In genomic region chrX:77502951-77503525, GRCh38 we compare ENCODE assay signal across 2 cellular contexts.
TF ChIP-seq lines count a peak whose summit lies in the region.

No MANE protein-coding gene starts in this region.

TF ChIP-seq in SK-N-SH treated with all-trans-retinoic acid at 6 μM for 48 hours, 23 proteins besides CTCF, POLR2A, EP300 and RAD21 (continued from another document):
- TF ChIP-seq POU6F1 (CRISPR knock-in tag; IDR thresholded peaks at IDR 0.05; ENCODE audit: borderline replicate concordance, low read depth) (no peak), PPARA (CRISPR knock-in tag; IDR thresholded peaks at IDR 0.05; ENCODE audit: borderline replicate concordance) (no peak), ZFP30 (CRISPR knock-in tag; IDR thresholded peaks at IDR 0.05) (no peak), CREB5 (CRISPR knock-in tag; IDR thresholded peaks at IDR 0.05; ENCODE audit: low read depth) (no peak), ZFP3 (CRISPR knock-in tag; IDR thresholded peaks at IDR 0.05) (no peak), TCF4 (CRISPR knock-in tag; IDR thresholded peaks at IDR 0.05; ENCODE audit: borderline replicate concordance) (no peak), ARNTL (CRISPR knock-in tag; IDR thresholded peaks at IDR 0.05; ENCODE audit: borderline replicate concordance, low read depth) (no peak), RARB (CRISPR knock-in tag; IDR thresholded peaks at IDR 0.05) (no peak), OSR1 (CRISPR knock-in tag; IDR thresholded peaks at IDR 0.05) (no peak), BACH2 (CRISPR knock-in tag; IDR thresholded peaks at IDR 0.05; ENCODE audit: borderline replicate concordance) (no peak), ZNF70 (CRISPR knock-in tag; IDR thresholded peaks at IDR 0.05) (no peak), ZNF8 (CRISPR knock-in tag; IDR thresholded peaks at IDR 0.05) (no peak)
- TF ChIP-seq, protein P1, sequence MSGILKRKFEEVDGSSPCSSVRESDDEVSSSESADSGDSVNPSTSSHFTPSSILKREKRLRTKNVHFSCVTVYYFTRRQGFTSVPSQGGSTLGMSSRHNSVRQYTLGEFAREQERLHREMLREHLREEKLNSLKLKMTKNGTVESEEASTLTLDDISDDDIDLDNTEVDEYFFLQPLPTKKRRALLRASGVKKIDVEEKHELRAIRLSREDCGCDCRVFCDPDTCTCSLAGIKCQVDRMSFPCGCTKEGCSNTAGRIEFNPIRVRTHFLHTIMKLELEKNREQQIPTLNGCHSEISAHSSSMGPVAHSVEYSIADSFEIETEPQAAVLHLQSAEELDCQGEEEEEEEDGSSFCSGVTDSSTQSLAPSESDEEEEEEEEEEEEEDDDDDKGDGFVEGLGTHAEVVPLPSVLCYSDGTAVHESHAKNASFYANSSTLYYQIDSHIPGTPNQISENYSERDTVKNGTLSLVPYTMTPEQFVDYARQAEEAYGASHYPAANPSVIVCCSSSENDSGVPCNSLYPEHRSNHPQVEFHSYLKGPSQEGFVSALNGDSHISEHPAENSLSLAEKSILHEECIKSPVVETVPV (CRISPR knock-in tag; IDR thresholded peaks at IDR 0.05): no peak

TF ChIP-seq in SK-N-SH, 30 proteins besides CTCF, POLR2A, EP300 and RAD21 (continued from another document):
- TF ChIP-seq REST (IDR thresholded peaks at IDR 0.05; ENCODE audit: low read depth, low read length): no peak
- TF ChIP-seq YY1 (IDR thresholded peaks at IDR 0.05; ENCODE audit: low read depth): no peak
- TF ChIP-seq IRF3 (IDR thresholded peaks at IDR 0.05; ENCODE audit: low read depth, low read length): no peak
- TF ChIP-seq FOXM1 (IDR thresholded peaks at IDR 0.05; ENCODE audit: low read depth): no peak
- no peak for TF ChIP-seq SIN3A (IDR thresholded peaks at IDR 0.05; ENCODE audit: borderline replicate concordance, low read depth, low read length)
- TF ChIP-seq TEAD4 (IDR thresholded peaks at IDR 0.05; ENCODE audit: borderline replicate concordance, insufficient read depth): no peak
- no peak for TF ChIP-seq FOSL2 (IDR thresholded peaks at IDR 0.05; ENCODE audit: borderline replicate concordance, low read depth)
- no peak for TF ChIP-seq ELF1 (IDR thresholded peaks at IDR 0.05)
- no peak for TF ChIP-seq EZH2phosphoT487 (IDR thresholded peaks at IDR 0.05; ENCODE audit: borderline replicate concordance, low read depth)
- TF ChIP-seq MEF2A (IDR thresholded peaks at IDR 0.05; ENCODE audit: borderline replicate concordance, low read depth): no peak
